ENCODE assay signal across 18 cellular contexts in the genomic region with DNA sequence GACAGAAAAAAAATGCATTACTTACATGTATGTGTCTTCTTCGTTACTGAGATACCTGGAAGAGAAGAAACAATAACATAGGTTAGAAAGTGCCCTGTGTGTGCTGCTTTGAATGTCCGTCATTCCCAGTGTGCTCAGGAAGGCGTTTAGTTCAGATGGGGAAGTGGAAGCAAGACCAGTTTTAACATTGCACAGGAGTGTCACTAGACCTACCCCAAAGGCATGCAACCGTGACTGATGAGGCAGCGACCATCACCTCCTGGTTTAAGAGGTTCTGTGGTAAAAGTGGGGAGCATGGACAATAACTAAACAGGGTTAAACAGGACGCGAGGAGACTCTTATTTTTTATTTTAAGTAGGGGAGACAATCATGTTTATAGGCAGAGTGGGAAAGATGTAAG.
"Had no signal": no experiment of that assay in that cellular context is flagged by ENCODE, and none has a peak within 500 bp of the region (broad histone marks: within the 10 kb centered on the region; RNA-seq: fewer than 3 reads in every experiment).

No MANE protein-coding gene starts in this region.

- H3K27me3 ChIP-seq: thyroid gland, upper lobe of right lung had no signal

- H3K27ac ChIP-seq: thyroid gland, upper lobe of right lung, WERI-Rb-1 had no signal

- H3K4me1 ChIP-seq: upper lobe of right lung had no signal

- H3K36me3 ChIP-seq: thyroid gland, upper lobe of right lung, WERI-Rb-1 had no signal

- DNase-seq: activated CD4-positive, alpha-beta T cell treated with anti-CD3 and anti-CD28 coated beads, Interleukin-2, amount 50 U/mL, for 1 hour; activated CD4-positive, CD25-positive, alpha-beta regulatory T cell treated with anti-CD3 and anti-CD28 coated beads, Interleukin-2, amount 50 U/mL, for 72 hours; activated gamma-delta T cell treated with Interleukin-2 at 50 U/mL for 16 hours; activated T-cell treated with anti-CD3 and anti-CD28 coated beads, Interleukin-2, amount 50 U/mL, for 1 hour; aorta; caudate nucleus; effector CD4-positive, alpha-beta T cell; kidney; naive thymus-derived CD8-positive, alpha-beta T cell; right cardiac atrium; stimulated activated CD4-positive, alpha-beta T cell treated with anti-CD3 and anti-CD28 coated beads, Interleukin-4, amount 100 ng/mL, for 1 hour; stimulated activated naive CD4-positive, alpha-beta T cell; T-helper 1 cell; thyroid gland; upper lobe of right lung; WERI-Rb-1 had no signal

- ATAC-seq: left lobe of liver; naive thymus-derived CD8-positive, alpha-beta T cell; right cardiac atrium; upper lobe of right lung had no signal

- H3K9me3 ChIP-seq: thyroid gland, upper lobe of right lung had no signal

- H3K4me3 ChIP-seq: lung, thyroid gland, upper lobe of right lung had no signal
